8 cellular contexts compared by ENCODE assay signal in genomic region chr17:4497101-4497824, GRCh38. TPM values are rescaled to one million over a fixed set of nuclear protein-coding genes. Genes with fewer than 3 reads are reported as not detected.
A peak's percentile ranks its signal among the peaks of the same experiment; 100 is the strongest.
DNase-seq lines count a peak whose midpoint lies in the region; ATAC-seq and TF ChIP-seq lines count a peak whose summit lies in the region.

No MANE protein-coding gene starts in this region.

- H3K27ac Mint-ChIP-seq in brain (peak overlapping the region; percentile 12 to 86 (median 61)), nephron progenitor cell (no peak overlapping the region)

- H3K79me2 ChIP-seq in DOHH2 (ENCODE audit: control insufficient read depth, low read length) = no peaks in the 10 kb centered on the region

- H4K20me1 ChIP-seq in DOHH2 (ENCODE audit: control insufficient read depth, insufficient read depth, low read depth, low read length) = no peaks in the 10 kb centered on the region

- no peaks in the 10 kb centered on the region for H3K9me2 ChIP-seq in DOHH2 (replicated peaks; ENCODE audit: control insufficient read depth, low read length)

- H3K36me3 Mint-ChIP-seq in brain (no peaks in the 10 kb centered on the region), nephron progenitor cell (ENCODE audit: low read depth) (no peaks in the 10 kb centered on the region)

- H3K27me3 Mint-ChIP-seq in brain (peaks cover 46% of the 10 kb centered on the region), nephron progenitor cell (ENCODE audit: low read depth, poor library complexity) (peaks cover 79% of the 10 kb centered on the region)

- H3K9me3 ChIP-seq in DOHH2 (ENCODE audit: control insufficient read depth, insufficient read depth, low read length) = no peaks in the 10 kb centered on the region

- peaks cover 41% of the 10 kb centered on the region for H3K4me1 Mint-ChIP-seq in brain
- peaks cover 24% of the 10 kb centered on the region for H3K4me1 Mint-ChIP-seq in nephron progenitor cell

- no peak overlapping the region for H3K4me3 ChIP-seq in DOHH2 (ENCODE audit: low read length)

- H3K27ac ChIP-seq in DOHH2 (ENCODE audit: low read depth, low read length) = no peak overlapping the region

- H3K9me3 Mint-ChIP-seq in brain = peaks cover 0 to 16% (median 0%) of the 10 kb centered on the region in 5 experiments
- H3K9me3 Mint-ChIP-seq in nephron progenitor cell = no peaks in the 10 kb centered on the region

- DNase-seq in M059J (ENCODE audit: low read depth) = peak; percentile 90
- DNase-seq in nephron progenitor cell = no peak
- DNase-seq in NCI-H2081 treated with DMSO at 0.1 percent for 48 hours (lab: John Stamatoyannopoulos, UW) = no peak

- H3K36me3 ChIP-seq in DOHH2 (ENCODE audit: control insufficient read depth, low read length) = no peaks in the 10 kb centered on the region

- ATAC-seq in GM18517 (IDR thresholded peaks at IDR 0.05; ENCODE audit: unreplicated experiment) = no peak
- ATAC-seq in GM21447 (IDR thresholded peaks at IDR 0.05; ENCODE audit: unreplicated experiment) = no peak
- no peak for ATAC-seq in GM19395 (IDR thresholded peaks at IDR 0.05; ENCODE audit: unreplicated experiment)

- peaks cover 39% of the 10 kb centered on the region for H3K4me1 ChIP-seq in DOHH2 (ENCODE audit: control insufficient read depth, low read length)

- H3K4me3 Mint-ChIP-seq in brain = peak overlapping the region; percentile 52 to 83 (median 72)
- peak overlapping the region; percentile 54 for H3K4me3 Mint-ChIP-seq in nephron progenitor cell

- H3K27me3 ChIP-seq in DOHH2 (ENCODE audit: control insufficient read depth, low read length) = peaks cover 62% of the 10 kb centered on the region

- TF ChIP-seq CTCF in DOHH2 (IDR thresholded peaks at IDR 0.05; ENCODE audit: low read depth, low read length, poor library complexity, severe bottlenecking) (no peak), brain (conservative IDR thresholded peaks at IDR 0.05) (no peak), nephron progenitor cell (IDR thresholded peaks at IDR 0.05) (no peak)

- peak overlapping the region; percentile 5 for H3K4me2 ChIP-seq in DOHH2 (ENCODE audit: low read length)

- 0 out of 2 replicates have a peak, but pooled peaks cover 3% of the 10 kb centered on the region for H3F3A ChIP-seq in DOHH2 (ENCODE audit: control insufficient read depth, insufficient read depth)

RNA-seq across cellular contexts. Expression of gene SPNS2, which starts 1.4 kb away (rescaled TPM):
- total RNA-seq in M059J (2014; rRNA removed; shearing (Covaris generic)) = 0.52 and 0.54 TPM in 2 replicates
- 17.9 TPM for polyA plus RNA-seq in brain (ENCODE audit: insufficient read depth, low read depth, low replicate concordance)

RNA-seq across cellular contexts. Expression of gene MYBBP1A, which starts 57.9 kb away (rescaled TPM):
- total RNA-seq in M059J (2014; rRNA removed; shearing (Covaris generic)) = 26.9 and 45.3 TPM in 2 replicates
- polyA plus RNA-seq in brain (ENCODE audit: insufficient read depth, low read depth, low replicate concordance) = 35.0 TPM
